ENCODE assay signal across 14 cellular contexts in the genomic region with DNA sequence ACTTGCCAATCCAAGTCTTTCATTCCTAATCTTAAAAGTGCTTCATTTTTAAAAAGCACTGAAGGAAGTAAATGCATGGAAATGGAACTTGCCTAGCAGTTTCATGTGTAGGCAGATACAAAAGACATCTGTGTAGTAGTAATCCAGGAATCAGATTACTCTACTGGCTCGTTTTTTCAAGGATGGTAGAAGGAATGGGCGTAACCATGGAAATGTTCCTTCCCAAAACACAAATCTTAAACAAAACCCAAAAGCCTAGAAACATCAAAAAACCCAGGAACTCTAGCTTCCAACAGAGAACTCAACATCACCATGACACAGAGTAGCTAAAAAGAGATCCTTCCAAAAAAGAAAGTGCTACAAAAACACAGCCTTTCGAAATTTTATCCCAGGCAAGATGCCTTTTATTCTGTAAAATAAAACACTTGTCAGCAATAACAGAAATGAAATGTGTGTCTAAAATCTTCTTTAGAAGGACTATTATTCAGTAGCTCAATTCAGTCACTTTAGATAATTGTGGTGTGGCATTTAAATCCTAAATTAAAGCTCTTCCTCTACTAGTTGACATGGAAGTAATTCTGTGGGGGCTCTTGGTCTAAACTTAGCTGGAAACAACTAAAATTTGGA.
DNase-seq lines count a peak whose midpoint lies in the region; ATAC-seq, FAIRE-seq and TF ChIP-seq lines count a peak whose summit lies in the region.
"Had no signal": no experiment of that assay in that cellular context is flagged by ENCODE, and none has a peak within 500 bp of the region (broad histone marks: within the 10 kb centered on the region; RNA-seq: fewer than 3 reads in every experiment).

No MANE protein-coding gene starts in this region.

- no peak for FAIRE-seq in K562 (lab: Jason Lieb, UNC)

- in situ Hi-C loops in K562 (cut with MboI) (no loop called here), transverse colon (cut with MboI; ENCODE audit: low pct_ligation_motif_present in 1 of 4, low pct_unique_long_range_greater_than_20kb in 1 of 4, low sequenced_read_pairs in 3 of 4) (loop anchor here in 2 of 4 donors (25.0 kb wide), 1 partner anchor 710 kb away; no protein-coding TSS in a partner anchor)

- H4K20me1 ChIP-seq in K562 (replicated peaks; ENCODE audit: control insufficient read depth, insufficient read depth, low read length) (no peaks in the 10 kb centered on the region), smooth muscle cell (ENCODE audit: low read depth) (peaks cover 34% of the 10 kb centered on the region), MM.1S (ENCODE audit: insufficient read depth, low read length) (no peaks in the 10 kb centered on the region)

- POLR2A ChIA-PET in K562 (lab: Yijun Ruan, JAX) = interaction anchor here (0.6 to 1.1 kb wide), 5 partner anchors 12 to 786 kb away, joined by 3 to 4 read pairs (median 3); a partner anchor contains a TSS

- peak overlapping the region; percentile 51 for H3K4me3 Mint-ChIP-seq in HFFc6
- H3K4me3 Mint-ChIP-seq: activated CD4-positive, alpha-beta T cell treated with anti-CD3 and anti-CD28 coated beads for 36 hours; activated naive CD4-positive, alpha-beta T cell treated with anti-CD3 and anti-CD28 coated beads for 36 hours had no signal

- no peak for ATAC-seq in K562
- ATAC-seq: activated CD4-positive, alpha-beta T cell treated with anti-CD3 and anti-CD28 coated beads for 36 hours; mucosa of descending colon had no signal

- H3K27me3 Mint-ChIP-seq in HFFc6 (ENCODE audit: insufficient read depth) = no peaks in the 10 kb centered on the region
- H3K27me3 Mint-ChIP-seq: activated CD4-positive, alpha-beta T cell treated with anti-CD3 and anti-CD28 coated beads for 36 hours had no signal

- intact Hi-C loops in K562 (cut with micrococcal nuclease) (no loop called here), transverse colon (cut with DNase I; ENCODE audit: low total_unique reads) (no loop called here)

- no peak overlapping the region for H3K9ac ChIP-seq in K562 (ENCODE audit: insufficient read depth in 1 of 2, low read depth in 2 of 2, low read length in 2 of 2)
- peak overlapping the region; percentile 64 for H3K9ac ChIP-seq in smooth muscle cell (ENCODE audit: low read depth)
- no peak overlapping the region for H3K9ac ChIP-seq in MM.1S (ENCODE audit: low read length)

- H3K9me3 ChIP-seq in K562 (replicated peaks; ENCODE audit: control insufficient read depth, insufficient read depth, low read depth, low read length) (no peaks in the 10 kb centered on the region), smooth muscle cell (replicated peaks; ENCODE audit: low read depth) (no peaks in the 10 kb centered on the region), MM.1S (replicated peaks; ENCODE audit: insufficient read depth, low read length) (no peaks in the 10 kb centered on the region), transverse colon (no peaks in the 10 kb centered on the region), WERI-Rb-1 (ENCODE audit: severe bottlenecking) (no peaks in the 10 kb centered on the region)
- H3K9me3 ChIP-seq: mucosa of descending colon, tibial nerve had no signal

- H3K27me3 ChIP-seq in K562 (ENCODE audit: control insufficient read depth in 2 of 2, insufficient read depth in 2 of 2, low read length in 2 of 2) = no peaks in the 10 kb centered on the region
- H3K27me3 ChIP-seq in smooth muscle cell (ENCODE audit: low read depth) = no peaks in the 10 kb centered on the region
- no peaks in the 10 kb centered on the region for H3K27me3 ChIP-seq in MM.1S (replicated peaks; ENCODE audit: insufficient read depth, low read length)
- H3K27me3 ChIP-seq in transverse colon = no peaks in the 10 kb centered on the region
- H3K27me3 ChIP-seq in WERI-Rb-1 (ENCODE audit: insufficient read depth, low read depth, severe bottlenecking) = no peaks in the 10 kb centered on the region
- H3K27me3 ChIP-seq: tibial nerve had no signal

- H3K27ac ChIP-seq in K562 (ENCODE audit: extremely low read depth, low read depth, low read length) (no peak overlapping the region), smooth muscle cell (ENCODE audit: low read depth) (peak overlapping the region; percentile 79), MM.1S (ENCODE audit: low read length) (no peak overlapping the region), transverse colon (peak overlapping the region in 2 of 4 donors; percentile 47 to 49), WERI-Rb-1 (no peak overlapping the region)
- H3K27ac ChIP-seq: tibial nerve had no signal

- DNase-seq in HFFc6 (peak; percentile 69), K562 (ENCODE audit: extremely low read depth in 1 of 4, low spot score in 3 of 4) (no peak), hepatic stellate cell (ENCODE audit: low spot score) (peak; percentile 36), smooth muscle cell (lab: John Stamatoyannopoulos, UW; ENCODE audit: unreplicated experiment) (no peak), MM.1S (no peak), transverse colon (no peak), WERI-Rb-1 (no peak), NCI-H2196 (lab: John Stamatoyannopoulos, UW; ENCODE audit: unreplicated experiment) (no peak)
- DNase-seq: activated CD4-positive, alpha-beta T cell treated with anti-CD3 and anti-CD28 coated beads for 36 hours; activated naive CD4-positive, alpha-beta T cell treated with anti-CD3 and anti-CD28 coated beads for 36 hours; mucosa of descending colon; NCI-H2029; stimulated activated CD4-positive, alpha-beta T cell treated with anti-CD3 and anti-CD28 coated beads, Interleukin-4, amount 100 ng/mL, for 4 hours had no signal

- TF ChIP-seq RAD21 in K562 (CRISPR knock-in tag; conservative IDR thresholded peaks at IDR 0.05 in 1 of 2, IDR thresholded peaks at IDR 0.05 in 1 of 2) = no peak

- CTCF ChIA-PET in K562 (lab: Yijun Ruan, JAX; ENCODE audit: low intra/inter-chr PET ratio) = no interaction called here

- no peak overlapping the region for H2AFZ ChIP-seq in K562 (ENCODE audit: low read depth, low read length)
- H2AFZ ChIP-seq in smooth muscle cell (ENCODE audit: low read depth) = no peak overlapping the region
- H2AFZ ChIP-seq in MM.1S (ENCODE audit: low read length) = no peak overlapping the region

- no peak overlapping the region for H3K4me2 ChIP-seq in K562 (ENCODE audit: insufficient read depth, low read length)
- peak overlapping the region; percentile 22 for H3K4me2 ChIP-seq in smooth muscle cell
- no peak overlapping the region for H3K4me2 ChIP-seq in MM.1S (ENCODE audit: low read depth, low read length)

- no peaks in the 10 kb centered on the region for H3K36me3 ChIP-seq in K562 (ENCODE audit: control insufficient read depth, insufficient read depth, low read length)
- no peaks in the 10 kb centered on the region for H3K36me3 ChIP-seq in smooth muscle cell (ENCODE audit: low read depth)
- H3K36me3 ChIP-seq in MM.1S (replicated peaks; ENCODE audit: insufficient read depth, low read length) = no peaks in the 10 kb centered on the region
- H3K36me3 ChIP-seq in transverse colon = no peaks in the 10 kb centered on the region
- H3K36me3 ChIP-seq in WERI-Rb-1 = no peaks in the 10 kb centered on the region
- H3K36me3 ChIP-seq: tibial nerve had no signal

- H3K9me3 Mint-ChIP-seq in HFFc6 = no peaks in the 10 kb centered on the region
- H3K9me3 Mint-ChIP-seq: activated naive CD4-positive, alpha-beta T cell treated with anti-CD3 and anti-CD28 coated beads for 36 hours had no signal

- H3F3A ChIP-seq in smooth muscle cell (ENCODE audit: low read depth) (no peaks in the 10 kb centered on the region), MM.1S (ENCODE audit: insufficient read depth, low read length) (no peaks in the 10 kb centered on the region)

- H3K4me1 Mint-ChIP-seq in HFFc6 (ENCODE audit: low read depth) = peaks cover 26% of the 10 kb centered on the region

- no peaks in the 10 kb centered on the region for H3K4me1 ChIP-seq in K562 (replicated peaks in 1 of 2; ENCODE audit: control insufficient read depth in 2 of 2, insufficient read depth in 2 of 2, low read length in 2 of 2)
- peaks cover 17% of the 10 kb centered on the region for H3K4me1 ChIP-seq in smooth muscle cell (ENCODE audit: low read depth)
- H3K4me1 ChIP-seq in MM.1S (ENCODE audit: low read length) = no peaks in the 10 kb centered on the region
- H3K4me1 ChIP-seq in transverse colon = peaks cover 0 to 9% (median 6%) of the 10 kb centered on the region in 4 donors

- no TSS peak for BruUV-seq in K562 (replicated peaks; lab: Mats Ljungman, UMichigan)

- no peaks in the 10 kb centered on the region for H3K9me2 ChIP-seq in MM.1S (replicated peaks; ENCODE audit: insufficient read depth, low read length)

- no peaks in the 10 kb centered on the region for H3K9me1 ChIP-seq in K562 (ENCODE audit: control insufficient read depth, insufficient read depth, low read length)

- TF ChIP-seq CTCF in HFFc6 (IDR thresholded peaks at IDR 0.05) (no peak), K562 (IDR thresholded peaks at IDR 0.05 in 2 of 3, conservative IDR thresholded peaks at IDR 0.05 in 1 of 3; ENCODE audit: insufficient read depth in 2 of 3, low read depth in 1 of 3, low read length in 3 of 3) (no peak), smooth muscle cell (IDR thresholded peaks at IDR 0.05; ENCODE audit: borderline replicate concordance, insufficient read depth, poor library complexity, severe bottlenecking) (no peak), MM.1S (IDR thresholded peaks at IDR 0.05; ENCODE audit: low read length) (no peak), transverse colon (IDR thresholded peaks at IDR 0.05) (no peak), WERI-Rb-1 (IDR thresholded peaks at IDR 0.05; ENCODE audit: low read depth, low read length) (no peak)

- TF ChIP-seq EP300 in K562 (IDR thresholded peaks at IDR 0.05; ENCODE audit: low read length) (no peak), transverse colon (IDR thresholded peaks at IDR 0.05; ENCODE audit: low read depth) (no peak)

- H3K36me3 Mint-ChIP-seq in HFFc6 (ENCODE audit: low read depth) = no peaks in the 10 kb centered on the region

- WGBS in K562 (ENCODE audit: insufficient coverage, low coverage, missing lambda C conversion rate) = 43% methylated on average over 3 of the region's 3 CpGs
- WGBS in smooth muscle cell (ENCODE audit: low lambda C conversion rate) = 60% methylated on average over 3 of the region's 3 CpGs
- 49 to 50% methylated on average over 3 of the region's 3 CpGs for WGBS in transverse colon (ENCODE audit: low coverage in 1 of 2), 2 donors

- H3K4me3 ChIP-seq in K562 (no peak overlapping the region), smooth muscle cell (no peak overlapping the region), MM.1S (ENCODE audit: low read length) (no peak overlapping the region), transverse colon (no peak overlapping the region), WERI-Rb-1 (ENCODE audit: low read depth, low read length) (no peak overlapping the region)
- H3K4me3 ChIP-seq: mucosa of descending colon, tibial nerve had no signal

- peak overlapping the region; percentile 74 for H3K27ac Mint-ChIP-seq in HFFc6
- H3K27ac Mint-ChIP-seq: activated CD4-positive, alpha-beta T cell treated with anti-CD3 and anti-CD28 coated beads for 36 hours; activated naive CD4-positive, alpha-beta T cell treated with anti-CD3 and anti-CD28 coated beads for 36 hours had no signal

- no peaks in the 10 kb centered on the region for H3K79me2 ChIP-seq in K562 (ENCODE audit: control insufficient read depth, insufficient read depth, low read length)
- H3K79me2 ChIP-seq in smooth muscle cell (ENCODE audit: low read depth) = peaks cover 38% of the 10 kb centered on the region
- H3K79me2 ChIP-seq in MM.1S (ENCODE audit: low read length) = no peaks in the 10 kb centered on the region

- TF ChIP-seq POLR2A in K562 (conservative IDR thresholded peaks at IDR 0.05) (no peak), transverse colon (IDR thresholded peaks at IDR 0.05) (no peak)

Comparison
In these comparisons a context has a peak if more than half of its experiments do, and no peak if none do; other contexts are left out.
1. DNase-seq: peak in HFFc6 (single experiment) and hepatic stellate cell (single experiment); none in K562 (0 of 4), smooth muscle cell (single experiment), MM.1S (single experiment), transverse colon (single experiment), WERI-Rb-1 (single experiment) and NCI-H2196 (single experiment).